Comparison of ENCODE assay signal across 1 cellular context in genomic region chr2:132438650-132439030, GRCh38.
A peak's percentile ranks its signal among the peaks of the same experiment; 100 is the strongest.
TF ChIP-seq lines count a peak whose summit lies in the region.

No MANE protein-coding gene starts in this region.

TF ChIP-seq in A549, 52 proteins besides CTCF, POLR2A, EP300 and RAD21 (continued from another document):
- TF ChIP-seq HMGXB4 (CRISPR knock-in tag; IDR thresholded peaks at IDR 0.05; ENCODE audit: borderline replicate concordance) (no peak), KDM5A (IDR thresholded peaks at IDR 0.05) (no peak), MAFK (IDR thresholded peaks at IDR 0.05; ENCODE audit: partially characterized antibody) (peak; percentile 53), CEBPB (IDR thresholded peaks at IDR 0.05) (peak in 1 of 2 experiments; percentile 56; a peak in 1 of 4 replicates), MAX (IDR thresholded peaks at IDR 0.05) (peak; percentile 84), JUNB (IDR thresholded peaks at IDR 0.05) (peak; percentile 91), ZSCAN20 (CRISPR knock-in tag; IDR thresholded peaks at IDR 0.05) (no peak), HOXB5 (CRISPR knock-in tag; IDR thresholded peaks at IDR 0.05) (0 out of 2 replicates have a peak, but pooled peaks have one; percentile 17), HES2 (IDR thresholded peaks at IDR 0.05) (no peak), ESRRA (IDR thresholded peaks at IDR 0.05; ENCODE audit: borderline replicate concordance, low read length) (no peak), CBX2 (IDR thresholded peaks at IDR 0.05; ENCODE audit: borderline replicate concordance, low read depth) (no peak), BCL3 (IDR thresholded peaks at IDR 0.05) (peak; percentile 29; the same call in 1 of the 3 replicates)
